26 cellular contexts compared by ENCODE assay signal in the genomic region with DNA sequence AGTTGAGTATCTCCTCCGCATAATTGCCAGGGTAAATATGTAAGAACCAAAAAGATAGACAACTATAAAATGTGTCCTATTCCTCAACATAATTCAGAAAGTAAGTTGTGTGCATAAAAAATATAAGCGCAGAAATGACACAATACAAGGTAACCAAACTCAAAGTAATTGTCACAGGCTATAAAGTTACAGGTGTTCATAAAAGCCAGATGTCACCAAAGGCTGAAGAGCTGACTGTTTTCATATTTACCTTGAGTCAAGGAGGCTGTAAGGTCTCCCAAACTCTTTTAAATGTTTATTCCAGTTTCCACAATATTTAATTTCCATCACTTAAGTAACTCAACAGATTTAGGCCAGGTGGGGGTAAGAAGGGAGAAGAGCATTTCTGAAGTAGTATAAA.
"Had no signal": no experiment of that assay in that cellular context is flagged by ENCODE, and none has a peak within 500 bp of the region (broad histone marks: within the 10 kb centered on the region; RNA-seq: fewer than 3 reads in every experiment).

No MANE protein-coding gene starts in this region.

- H3K27ac ChIP-seq: cardiac muscle cell, PC-9, SK-N-MC, VCaP had no signal

- H3K4me3 Mint-ChIP-seq: activated CD4-positive, alpha-beta memory T cell treated with anti-CD3 and anti-CD28 coated beads, Interleukin-2, amount 10 ng/mL, durations not matched to agents 7 days and 5 days; activated CD4-positive, alpha-beta T cell treated with anti-CD3 and anti-CD28 coated beads for 36 hours; activated naive CD4-positive, alpha-beta T cell treated with anti-CD3 and anti-CD28 coated beads for 36 hours; activated naive CD8-positive, alpha-beta T cell; activated T-helper 17 cell treated with anti-CD3 and anti-CD28 coated beads, Interleukin-2, amount 50 U/mL, for 72 hours; brain had no signal

- H3K9me3 Mint-ChIP-seq: activated CD4-positive, alpha-beta memory T cell treated with anti-CD3 and anti-CD28 coated beads, Interleukin-2, amount 10 ng/mL, durations not matched to agents 7 days and 5 days; activated naive CD4-positive, alpha-beta T cell treated with anti-CD3 and anti-CD28 coated beads for 36 hours; activated T-helper 17 cell treated with anti-CD3 and anti-CD28 coated beads, Interleukin-2, amount 50 U/mL, for 72 hours had no signal

- H3K27ac Mint-ChIP-seq: activated CD4-positive, alpha-beta memory T cell treated with anti-CD3 and anti-CD28 coated beads, Interleukin-2, amount 10 ng/mL, durations not matched to agents 7 days and 5 days; activated CD4-positive, alpha-beta T cell treated with anti-CD3 and anti-CD28 coated beads for 36 hours; activated naive CD4-positive, alpha-beta T cell treated with anti-CD3 and anti-CD28 coated beads for 36 hours; activated naive CD8-positive, alpha-beta T cell; activated T-helper 17 cell treated with anti-CD3 and anti-CD28 coated beads, Interleukin-2, amount 50 U/mL, for 72 hours; brain had no signal

- H3K36me3 ChIP-seq: cardiac muscle cell had no signal

- H3K27me3 Mint-ChIP-seq: activated CD4-positive, alpha-beta T cell treated with anti-CD3 and anti-CD28 coated beads for 36 hours; brain had no signal

- H3K27me3 ChIP-seq: cardiac muscle cell had no signal

- H3K4me3 ChIP-seq: cardiac muscle cell, PC-9, SK-N-MC had no signal

- H3K36me3 Mint-ChIP-seq: activated naive CD8-positive, alpha-beta T cell; brain had no signal

- H3K4me1 Mint-ChIP-seq: activated CD4-positive, alpha-beta memory T cell treated with anti-CD3 and anti-CD28 coated beads, Interleukin-2, amount 10 ng/mL, durations not matched to agents 7 days and 5 days; activated CD4-positive, alpha-beta T cell treated with anti-CD3 and anti-CD28 coated beads for 36 hours; activated T-helper 17 cell treated with anti-CD3 and anti-CD28 coated beads, Interleukin-2, amount 50 U/mL, for 72 hours had no signal

- DNase-seq: activated CD4-positive, alpha-beta memory T cell treated with anti-CD3 and anti-CD28 coated beads, Interleukin-2, amount 10 ng/mL, durations not matched to agents 7 days and 5 days; activated CD4-positive, alpha-beta T cell treated with anti-CD3 and anti-CD28 coated beads for 36 hours; activated CD4-positive, alpha-beta T cell treated with anti-CD3 and anti-CD28 coated beads, Interleukin-2, amount 50 U/mL, for 1 hour; activated CD4-positive, CD25-positive, alpha-beta regulatory T cell; activated gamma-delta T cell; activated naive CD4-positive, alpha-beta T cell treated with anti-CD3 and anti-CD28 coated beads for 36 hours; activated T-cell treated with anti-CD3 and anti-CD28 coated beads for 4 hours; activated T-cell treated with anti-CD3 and anti-CD28 coated beads, Interleukin-2, amount 50 U/mL, for 48 hours; amygdala; IMR-90; Kasumi-1; KBM-7; NCI-H1048; NCI-H1417 treated with DMSO at 0.1 percent for 48 hours; NCI-H1694; NCI-H2029; NCI-H524 treated with DMSO at 0.1 percent for 48 hours; PC-9; SIG-M5; T-helper 1 cell had no signal
